In the genomic region with DNA sequence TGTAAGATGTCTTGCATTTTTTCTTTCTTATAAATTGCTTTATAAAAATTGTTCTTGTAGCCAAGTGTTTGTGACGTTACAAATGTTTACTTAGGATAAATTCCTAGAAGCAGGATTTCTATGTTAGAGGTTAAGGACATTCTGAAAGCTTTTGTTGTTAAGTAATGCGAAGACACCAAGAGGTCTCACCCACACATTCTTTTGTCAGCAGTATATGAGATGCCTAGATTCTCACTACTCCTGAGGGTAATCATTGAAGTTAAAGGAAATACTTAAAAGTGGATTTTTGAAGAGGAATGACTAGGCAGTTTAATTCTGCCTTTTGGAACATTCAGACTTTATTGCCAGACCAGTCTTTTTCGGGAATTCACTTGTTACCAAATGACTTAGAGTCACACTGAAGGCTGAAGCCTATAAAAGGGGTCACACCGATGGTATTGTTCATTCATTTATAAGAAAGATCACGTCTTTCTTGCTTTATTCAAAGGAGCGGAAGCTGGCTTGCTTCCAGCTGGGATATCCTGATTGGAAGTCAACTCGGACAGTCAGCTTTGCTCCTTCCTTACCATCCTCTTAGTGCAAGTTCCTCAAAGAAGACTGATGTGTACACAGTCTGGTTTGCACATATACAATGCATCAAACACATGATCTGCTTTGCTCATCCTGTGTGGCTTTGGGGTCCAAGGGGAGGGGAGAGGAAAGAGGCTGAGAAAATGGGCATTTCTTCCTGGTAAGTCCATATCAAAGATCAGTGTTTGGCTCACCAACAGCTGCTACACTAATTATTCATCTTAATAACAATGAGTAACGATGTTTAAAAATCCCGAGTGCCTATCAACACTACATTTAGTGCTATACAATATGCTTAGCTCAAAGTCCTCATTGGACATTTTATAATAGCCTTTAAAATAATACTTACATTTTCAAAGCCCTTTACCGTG, we compare ENCODE assay signal across 10 cellular contexts.
DNase-seq lines count a peak whose midpoint lies in the region; ATAC-seq and TF ChIP-seq lines count a peak whose summit lies in the region.
"Had no signal": no experiment of that assay in that cellular context is flagged by ENCODE, and none has a peak within 500 bp of the region (broad histone marks: within the 10 kb centered on the region; RNA-seq: fewer than 3 reads in every experiment).

No MANE protein-coding gene starts in this region.

- in situ Hi-C loops in brain microvascular endothelial cell (cut with HindIII; ENCODE audit: low pct_ligation_motif_present, low sequenced_read_pairs): no loop called here

- peak in 1 of 2 donors; percentile 15 for TF ChIP-seq EP300 in tibial nerve (IDR thresholded peaks at IDR 0.05)

- 42% methylated on average over 10 of the region's 10 CpGs for WGBS in right lobe of liver (ENCODE audit: insufficient coverage, low coverage, low lambda C conversion rate, missing lambda C conversion rate)
- 34 to 35% methylated on average over 10 of the region's 10 CpGs for WGBS in tibial nerve, 2 donors

- DNase-seq in NCI-H510A treated with DMSO at 0.1 percent for 48 hours (lab: John Stamatoyannopoulos, UW): peak; percentile 44
- DNase-seq in NCI-H510A (lab: John Stamatoyannopoulos, UW): no peak
- peak; percentile 33 for DNase-seq in brain microvascular endothelial cell
- peak in 1 of 3 donors; percentile 37 for DNase-seq in right lobe of liver
- no peak for DNase-seq in tibial nerve (ENCODE audit: low spot score in 2 of 2)
- DNase-seq in NCI-H748 (lab: John Stamatoyannopoulos, UW; ENCODE audit: unreplicated experiment): no peak
- no peak for DNase-seq in NCI-H2029 treated with DMSO at 0.1 percent for 48 hours (lab: John Stamatoyannopoulos, UW)
- DNase-seq: cortex of kidney had no signal

- H3K4me1 ChIP-seq in right lobe of liver: no peaks in the 10 kb centered on the region
- H3K4me1 ChIP-seq in tibial nerve: peaks cover 0 to 26% (median 9%) of the 10 kb centered on the region in 4 donors

- intact Hi-C loops in right lobe of liver (cut with DNase I): no loop called here

- no peak for TF ChIP-seq CTCF in brain microvascular endothelial cell (IDR thresholded peaks at IDR 0.05; ENCODE audit: low read depth, low read length, missing control alignments)
- no peak for TF ChIP-seq CTCF in right lobe of liver (IDR thresholded peaks at IDR 0.05)
- no peak for TF ChIP-seq CTCF in tibial nerve (IDR thresholded peaks at IDR 0.05)

- no peak for TF ChIP-seq POLR2A in right lobe of liver (IDR thresholded peaks at IDR 0.05)
- TF ChIP-seq POLR2A in tibial nerve (IDR thresholded peaks at IDR 0.05): no peak

- peak; percentile 28 to 63 (median 56) for ATAC-seq in right lobe of liver
- ATAC-seq in GM19023 (IDR thresholded peaks at IDR 0.05; ENCODE audit: unreplicated experiment): no peak

- H3K27ac ChIP-seq in brain microvascular endothelial cell (peak overlapping the region; percentile 51), right lobe of liver (peak overlapping the region; percentile 1 to 29 (median 25)), tibial nerve (peak overlapping the region in 3 of 4 donors; percentile 13 to 77 (median 76))
- H3K27ac ChIP-seq: neutrophil had no signal

- H3K4me3 ChIP-seq in brain microvascular endothelial cell (ENCODE audit: low read depth, low read length): no peak overlapping the region
- H3K4me3 ChIP-seq in right lobe of liver: no peak overlapping the region
- H3K4me3 ChIP-seq in tibial nerve: no peak overlapping the region

- no peaks in the 10 kb centered on the region for H3K36me3 ChIP-seq in brain microvascular endothelial cell (replicated peaks)
- no peaks in the 10 kb centered on the region for H3K36me3 ChIP-seq in right lobe of liver
- H3K36me3 ChIP-seq in tibial nerve: no peaks in the 10 kb centered on the region
- H3K36me3 ChIP-seq: neutrophil had no signal

- H3K27me3 ChIP-seq in brain microvascular endothelial cell (replicated peaks) (no peaks in the 10 kb centered on the region), right lobe of liver (peaks cover 0 to 6% of the 10 kb centered on the region in 2 donors), tibial nerve (no peaks in the 10 kb centered on the region)

- H3K9me3 ChIP-seq in right lobe of liver (no peaks in the 10 kb centered on the region), tibial nerve (no peaks in the 10 kb centered on the region)
- H3K9me3 ChIP-seq: neutrophil had no signal

Comparison
In these comparisons a context has a peak if more than half of its experiments do, and no peak if none do; other contexts are left out.
1. DNase-seq: peak in NCI-H510A treated with DMSO at 0.1 percent for 48 hours (single experiment) and brain microvascular endothelial cell (single experiment); none in NCI-H510A (single experiment), tibial nerve (0 of 2), NCI-H748 (single experiment) and NCI-H2029 treated with DMSO at 0.1 percent for 48 hours (single experiment).
2. H3K27ac ChIP-seq: peak in every context shown above with its lines; median percentile 76 in tibial nerve; 51 in brain microvascular endothelial cell; 25 in right lobe of liver.